11 cellular contexts compared by ENCODE assay signal in genomic region chr1:184649500-184649899, GRCh38.
DNase-seq lines count a peak whose midpoint lies in the region; ATAC-seq and TF ChIP-seq lines count a peak whose summit lies in the region.
"Had no signal": no experiment of that assay in that cellular context is flagged by ENCODE, and none has a peak within 500 bp of the region (broad histone marks: within the 10 kb centered on the region; RNA-seq: fewer than 3 reads in every experiment).

No MANE protein-coding gene starts in this region.

- peak overlapping the region in 6 of 11 experiments; percentile 6 to 80 (median 53); a peak in 10 of 22 replicates for H3K4me2 ChIP-seq in BLaER1 treated with 17β-estradiol and CSF1 and Interleukin-3, amounts not matched to agents 10 nM and 100 nM
- H3K4me2 ChIP-seq: BLaER1 had no signal

- no peak for TF ChIP-seq EP300 in sigmoid colon (IDR thresholded peaks at IDR 0.05)

- H3K36me3 ChIP-seq in BLaER1 treated with 17β-estradiol and CSF1 and Interleukin-3, amounts not matched to agents 10 nM and 100 nM: no peaks in the 10 kb centered on the region
- H3K36me3 ChIP-seq in sigmoid colon: no peaks in the 10 kb centered on the region
- H3K36me3 ChIP-seq: BLaER1, esophagus squamous epithelium had no signal

- no peak for TF ChIP-seq POLR2A in sigmoid colon (IDR thresholded peaks at IDR 0.05)

- WGBS in sigmoid colon, 2 donors: 83 to 92% methylated on average over 7 of the region's 7 CpGs

- H3K27me3 Mint-ChIP-seq in endothelial cell (ENCODE audit: unreplicated experiment): peaks cover 4% of the 10 kb centered on the region

- H3K27ac ChIP-seq in BLaER1 treated with 17β-estradiol and CSF1 and Interleukin-3, amounts not matched to agents 10 nM and 100 nM: peak overlapping the region in 3 of 11 experiments; percentile 13 to 58 (median 34); a peak in 5 of 22 replicates
- peak overlapping the region in 2 of 4 donors; percentile 7 to 46 for H3K27ac ChIP-seq in sigmoid colon
- H3K27ac ChIP-seq: BLaER1 had no signal

- H4K20me1 ChIP-seq in BLaER1 treated with 17β-estradiol and CSF1 and Interleukin-3, amounts not matched to agents 10 nM and 100 nM: no peaks in the 10 kb centered on the region
- H4K20me1 ChIP-seq: BLaER1 had no signal

- H3K4me1 Mint-ChIP-seq in endothelial cell (ENCODE audit: unreplicated experiment): no peaks in the 10 kb centered on the region

- H3K27ac Mint-ChIP-seq in endothelial cell (ENCODE audit: unreplicated experiment): no peak overlapping the region
- H3K27ac Mint-ChIP-seq: activated naive CD4-positive, alpha-beta T cell treated with anti-CD3 and anti-CD28 coated beads, Interleukin-2, amount 50 U/mL, for 72 hours had no signal

- no peak overlapping the region for H3K4me3 Mint-ChIP-seq in endothelial cell (ENCODE audit: unreplicated experiment)

- intact Hi-C loops in sigmoid colon (cut with DNase I): no loop called here

- H3K4me3 ChIP-seq in BLaER1 treated with 17β-estradiol and CSF1 and Interleukin-3, amounts not matched to agents 10 nM and 100 nM: no peak overlapping the region
- H3K4me3 ChIP-seq in fibroblast of the aortic adventitia (ENCODE audit: low read depth, low read length): no peak overlapping the region
- no peak overlapping the region for H3K4me3 ChIP-seq in sigmoid colon
- H3K4me3 ChIP-seq: BLaER1, esophagus squamous epithelium had no signal

- H3K9me3 ChIP-seq in BLaER1 treated with 17β-estradiol and CSF1 and Interleukin-3, amounts not matched to agents 10 nM and 100 nM (replicated peaks in 1 of 11): peaks cover 6 to 16% (median 12%) of the 10 kb centered on the region in 11 experiments; a peak in 19 of 22 replicates
- H3K9me3 ChIP-seq in sigmoid colon: no peaks in the 10 kb centered on the region
- H3K9me3 ChIP-seq: esophagus squamous epithelium had no signal

- H3K36me3 Mint-ChIP-seq in endothelial cell (ENCODE audit: low read depth, unreplicated experiment): no peaks in the 10 kb centered on the region

- no peak overlapping the region for H3K9ac ChIP-seq in BLaER1 treated with 17β-estradiol and CSF1 and Interleukin-3, amounts not matched to agents 10 nM and 100 nM
- H3K9ac ChIP-seq: BLaER1 had no signal

- ATAC-seq in GM19455 (IDR thresholded peaks at IDR 0.05; ENCODE audit: unreplicated experiment): peak; percentile 96
- peak; percentile 95 for ATAC-seq in HG03432 (IDR thresholded peaks at IDR 0.05; ENCODE audit: unreplicated experiment)
- no peak for ATAC-seq in HG03354 (IDR thresholded peaks at IDR 0.05; ENCODE audit: poor library complexity, severe bottlenecking, unreplicated experiment)
- ATAC-seq: activated naive CD4-positive, alpha-beta T cell treated with anti-CD3 and anti-CD28 coated beads, Interleukin-2, amount 50 U/mL, for 72 hours had no signal

- no peaks in the 10 kb centered on the region for H3K27me3 ChIP-seq in BLaER1 treated with 17β-estradiol and CSF1 and Interleukin-3, amounts not matched to agents 10 nM and 100 nM
- no peaks in the 10 kb centered on the region for H3K27me3 ChIP-seq in sigmoid colon
- H3K27me3 ChIP-seq: BLaER1, esophagus squamous epithelium had no signal

- DNase-seq in fibroblast of the aortic adventitia (ENCODE audit: low read depth): peak; percentile 61
- DNase-seq in NCI-H2171 treated with DMSO at 0.1 percent for 48 hours (lab: John Stamatoyannopoulos, UW): no peak
- DNase-seq in sigmoid colon: no peak
- DNase-seq in endothelial cell (ENCODE audit: low spot score): no peak
- DNase-seq: esophagus squamous epithelium had no signal

- no peaks in the 10 kb centered on the region for H3K9me3 Mint-ChIP-seq in endothelial cell (ENCODE audit: unreplicated experiment)

- peaks cover 0 to 28% (median 9%) of the 10 kb centered on the region in 10 experiments; a peak in 10 of 20 replicates for H3K4me1 ChIP-seq in BLaER1 treated with 17β-estradiol and CSF1 and Interleukin-3, amounts not matched to agents 10 nM and 100 nM
- peaks cover 0 to 11% (median 8%) of the 10 kb centered on the region in 4 donors for H3K4me1 ChIP-seq in sigmoid colon
- H3K4me1 ChIP-seq: BLaER1 had no signal

- no peak for TF ChIP-seq CTCF in fibroblast of the aortic adventitia (IDR thresholded peaks at IDR 0.05; ENCODE audit: insufficient read depth, low read length)
- no peak for TF ChIP-seq CTCF in sigmoid colon (IDR thresholded peaks at IDR 0.05)
- TF ChIP-seq CTCF in endothelial cell (IDR thresholded peaks at IDR 0.05; ENCODE audit: unreplicated experiment): no peak
